In the genomic region with DNA sequence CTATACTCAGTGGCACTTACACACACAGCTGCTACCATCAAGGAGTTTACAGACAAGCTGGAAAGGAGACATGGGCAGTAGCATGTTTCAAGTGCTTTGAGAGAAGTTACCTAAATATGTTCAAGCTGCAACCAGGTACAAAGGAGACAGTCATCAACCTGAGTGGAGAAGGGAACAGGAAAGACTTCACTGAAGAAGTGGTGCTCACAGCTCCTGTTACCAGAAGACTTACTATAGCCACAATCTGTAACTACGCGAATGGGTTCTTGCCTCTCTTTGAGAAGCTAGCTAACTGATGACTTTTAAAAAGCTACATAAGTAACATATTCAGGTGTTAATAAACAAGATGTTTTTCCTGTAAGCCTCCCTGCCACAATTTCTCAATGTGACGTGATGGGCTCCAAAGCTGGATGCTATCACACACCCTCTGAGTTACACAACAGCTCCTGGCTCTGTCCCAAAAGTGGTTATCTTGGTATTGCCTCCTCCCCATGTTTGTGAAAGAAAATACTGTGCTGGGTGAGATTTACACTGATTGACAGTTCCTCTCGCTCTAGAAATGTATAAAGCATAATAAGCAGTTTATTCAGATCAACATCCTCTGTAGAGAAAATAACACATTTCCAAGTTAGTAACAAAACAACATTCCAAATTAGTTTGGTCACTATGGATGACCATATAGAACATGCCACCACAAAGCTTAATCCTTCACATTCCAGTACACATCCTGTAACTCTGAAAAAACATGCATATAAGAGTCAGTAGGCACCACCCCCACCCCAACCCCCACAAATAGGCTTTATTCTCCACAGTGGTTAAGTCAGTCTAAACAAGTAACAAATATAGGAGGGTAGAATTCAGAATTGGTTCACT, we compare ENCODE assay signal across 9 cellular contexts.
DNase-seq lines count a peak whose midpoint lies in the region; ATAC-seq, FAIRE-seq and TF ChIP-seq lines count a peak whose summit lies in the region.
"Had no signal": no experiment of that assay in that cellular context is flagged by ENCODE, and none has a peak within 500 bp of the region (broad histone marks: within the 10 kb centered on the region; RNA-seq: fewer than 3 reads in every experiment).

No MANE protein-coding gene starts in this region.

- H3K27me3 Mint-ChIP-seq in CD4-positive, alpha-beta memory T cell, result no peaks in the 10 kb centered on the region
- H3K27me3 Mint-ChIP-seq in endothelial cell (ENCODE audit: unreplicated experiment) (peaks cover 2% of the 10 kb centered on the region), natural killer cell (ENCODE audit: low read depth in 2 of 2) (no peaks in the 10 kb centered on the region)

- intact Hi-C loops in CD4-positive, alpha-beta memory T cell (cut with micrococcal nuclease), result loop anchor here (2.0 kb wide), 1 partner anchor 81 kb away; no protein-coding TSS in a partner anchor
- intact Hi-C loops in natural killer cell (cut with micrococcal nuclease), result loop anchor here (10.0 kb wide), 1 partner anchor 137 kb away; a partner anchor contains a TSS
- intact Hi-C loops in kidney (cut with DNase I), result no loop called here

- FAIRE-seq in kidney (lab: Jason Lieb, UNC), result no peak

- peak in 2 of 5 donors; percentile 14 to 37 for DNase-seq in CD4-positive, alpha-beta memory T cell
- DNase-seq in NB4 (ENCODE audit: low read depth) (peak; percentile 54), endothelial cell (ENCODE audit: low spot score) (no peak), natural killer cell (no peak), GM19238 (ENCODE audit: insufficient read length, low spot score) (no peak), kidney (no peak)
- no peak for DNase-seq in effector memory CD4-positive, alpha-beta T cell

- POLR2A ChIA-PET in CD4-positive, alpha-beta memory T cell (lab: Charles Lee; ENCODE audit: partially characterized antibody), result interaction anchor here (0.5 to 2.1 kb wide), 2 partner anchors 82 to 138 kb away, joined by 3 to 8 read pairs; a partner anchor contains a TSS

- no peak for TF ChIP-seq POLR2A in NB4 (IDR thresholded peaks at IDR 0.05; ENCODE audit: extremely low read depth, insufficient read length)

- peak overlapping the region in 4 of 7 donors; percentile 5 to 53 (median 40) for H3K27ac Mint-ChIP-seq in CD4-positive, alpha-beta memory T cell
- peak overlapping the region; percentile 85 for H3K27ac Mint-ChIP-seq in endothelial cell (ENCODE audit: unreplicated experiment)
- peak overlapping the region; percentile 74 to 82 for H3K27ac Mint-ChIP-seq in natural killer cell

- no peaks in the 10 kb centered on the region for H3K9me3 Mint-ChIP-seq in CD4-positive, alpha-beta memory T cell
- H3K9me3 Mint-ChIP-seq in endothelial cell (ENCODE audit: unreplicated experiment) (no peaks in the 10 kb centered on the region), natural killer cell (no peaks in the 10 kb centered on the region)

- no peak overlapping the region for H3K9ac ChIP-seq in kidney (ENCODE audit: low read length in 2 of 2)

- peaks cover 7 to 8% of the 10 kb centered on the region in 2 donors for H3K36me3 Mint-ChIP-seq in CD4-positive, alpha-beta memory T cell
- H3K36me3 Mint-ChIP-seq in endothelial cell (ENCODE audit: low read depth, unreplicated experiment) (peaks cover 4% of the 10 kb centered on the region), natural killer cell (no peaks in the 10 kb centered on the region)

- H3K4me3 Mint-ChIP-seq in CD4-positive, alpha-beta memory T cell, result peak overlapping the region in 3 of 8 donors; percentile 2 to 8 (median 5)
- no peak overlapping the region for H3K4me3 Mint-ChIP-seq in endothelial cell (ENCODE audit: unreplicated experiment)
- H3K4me3 Mint-ChIP-seq in natural killer cell, result peak overlapping the region; percentile 11

- H3K4me1 ChIP-seq in CD4-positive, alpha-beta memory T cell (ENCODE audit: insufficient read depth, low read length), result peaks cover 40% of the 10 kb centered on the region
- peaks cover 7 to 8% of the 10 kb centered on the region in 2 donors for H3K4me1 ChIP-seq in kidney (ENCODE audit: control insufficient read depth in 1 of 2, insufficient read depth in 1 of 2, low read depth in 1 of 2, low read length in 2 of 2)
- peaks cover 8% of the 10 kb centered on the region for H3K4me1 ChIP-seq in effector memory CD4-positive, alpha-beta T cell (ENCODE audit: control insufficient read depth, insufficient read depth, low read length, poor library complexity, severe bottlenecking)

- no peaks in the 10 kb centered on the region for H3K36me3 ChIP-seq in CD4-positive, alpha-beta memory T cell (ENCODE audit: insufficient read depth, low read length)
- no peaks in the 10 kb centered on the region for H3K36me3 ChIP-seq in kidney (ENCODE audit: control insufficient read depth in 1 of 2, insufficient read depth in 2 of 2, low read length in 2 of 2)
- H3K36me3 ChIP-seq in effector memory CD4-positive, alpha-beta T cell (ENCODE audit: control insufficient read depth, insufficient read depth, low read length), result no peaks in the 10 kb centered on the region

- TF ChIP-seq CTCF in NB4 (IDR thresholded peaks at IDR 0.05; ENCODE audit: low read depth, low read length), result no peak
- TF ChIP-seq CTCF in endothelial cell (IDR thresholded peaks at IDR 0.05; ENCODE audit: unreplicated experiment), result no peak
- TF ChIP-seq CTCF in natural killer cell (IDR thresholded peaks at IDR 0.05), result no peak
- no peak for TF ChIP-seq CTCF in kidney (IDR thresholded peaks at IDR 0.05; ENCODE audit: borderline replicate concordance, extremely low read depth, insufficient read depth)

- no peak overlapping the region for H3K4me3 ChIP-seq in CD4-positive, alpha-beta memory T cell (ENCODE audit: low read length in 2 of 2)
- no peak overlapping the region for H3K4me3 ChIP-seq in NB4 (ENCODE audit: low read depth, low read length)
- no peak overlapping the region for H3K4me3 ChIP-seq in kidney (ENCODE audit: low read length in 2 of 2)
- H3K4me3 ChIP-seq in effector memory CD4-positive, alpha-beta T cell (ENCODE audit: insufficient read depth, low read depth, low read length, poor library complexity, severe bottlenecking), result no peak overlapping the region
- H3K4me3 ChIP-seq: skin epidermis had no signal

- no peaks in the 10 kb centered on the region for H3K27me3 ChIP-seq in CD4-positive, alpha-beta memory T cell (ENCODE audit: insufficient read depth, low read length)
- H3K27me3 ChIP-seq in effector memory CD4-positive, alpha-beta T cell (replicated peaks; ENCODE audit: control insufficient read depth, insufficient read depth, low read length, poor library complexity, severe bottlenecking), result no peaks in the 10 kb centered on the region

- ATAC-seq in natural killer cell (peak in 1 of 3 donors; percentile 56), GM19023 (IDR thresholded peaks at IDR 0.05; ENCODE audit: unreplicated experiment) (no peak)

- H3K4me1 Mint-ChIP-seq in CD4-positive, alpha-beta memory T cell, result peaks cover 48 to 76% (median 57%) of the 10 kb centered on the region in 4 donors
- H3K4me1 Mint-ChIP-seq in endothelial cell (ENCODE audit: unreplicated experiment) (peaks cover 32% of the 10 kb centered on the region), natural killer cell (peaks cover 62 to 74% of the 10 kb centered on the region in 2 donors)

- H3K27ac ChIP-seq in CD4-positive, alpha-beta memory T cell (ENCODE audit: low read depth, low read length), result no peak overlapping the region
- H3K27ac ChIP-seq in kidney (ENCODE audit: low read depth in 2 of 2, low read length in 2 of 2), result no peak overlapping the region
- H3K27ac ChIP-seq in effector memory CD4-positive, alpha-beta T cell (ENCODE audit: insufficient read depth, low read length, poor library complexity, severe bottlenecking), result no peak overlapping the region

- no peaks in the 10 kb centered on the region for H3K9me3 ChIP-seq in CD4-positive, alpha-beta memory T cell (ENCODE audit: control insufficient read depth in 1 of 2, low read length in 2 of 2)
- H3K9me3 ChIP-seq in kidney (ENCODE audit: control insufficient read depth in 1 of 2, low read length in 2 of 2), result no peaks in the 10 kb centered on the region
- H3K9me3 ChIP-seq in effector memory CD4-positive, alpha-beta T cell (ENCODE audit: control insufficient read depth, low read length), result no peaks in the 10 kb centered on the region

- CTCF ChIA-PET in CD4-positive, alpha-beta memory T cell (lab: Charles Lee; ENCODE audit: partially characterized antibody), result interaction anchor here (0.9 to 1.2 kb wide), 2 partner anchors 83 to 265 kb away, joined by 3 read pairs; no protein-coding TSS in a partner anchor
